In the genomic region with DNA sequence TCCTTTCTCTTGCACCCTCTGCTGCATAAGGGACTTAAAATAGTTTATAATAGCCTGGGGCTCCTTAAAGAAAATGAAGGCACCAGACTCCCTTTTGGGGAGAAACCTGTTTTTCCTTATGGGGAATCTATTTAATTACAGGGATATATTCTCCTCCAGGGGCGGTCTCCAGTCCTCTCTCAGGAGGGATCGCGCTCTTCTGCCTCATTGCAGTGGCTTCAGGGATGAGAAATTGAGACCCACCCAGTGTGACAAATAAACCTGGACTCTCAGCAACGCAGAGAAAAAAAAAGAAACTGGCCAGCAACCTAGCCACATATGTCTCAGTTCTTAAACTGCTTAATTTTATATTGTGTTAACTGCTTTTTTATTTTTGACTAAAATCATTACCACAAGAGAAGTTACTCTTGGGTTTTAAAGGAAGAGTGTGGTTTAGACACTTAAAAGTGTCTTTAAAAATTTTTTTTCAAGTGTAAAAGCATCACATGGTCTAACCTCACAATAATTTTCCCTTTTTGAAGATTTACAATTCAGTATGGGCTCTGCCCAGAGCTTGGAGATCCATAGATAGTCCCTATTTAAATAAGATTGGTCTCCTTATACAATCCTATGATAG, we compare ENCODE assay signal across 1 cellular context.
TF ChIP-seq lines count a peak whose summit lies in the region.

No MANE protein-coding gene starts in this region.

TF ChIP-seq in H1, 55 proteins besides CTCF, POLR2A, EP300 and RAD21:
- TF ChIP-seq KDM1A (IDR thresholded peaks at IDR 0.05; ENCODE audit: borderline replicate concordance, low read length) (no peak), CHD2 (IDR thresholded peaks at IDR 0.05; ENCODE audit: low read length) (no peak), RBBP5 (IDR thresholded peaks at IDR 0.05; ENCODE audit: borderline replicate concordance, low read depth, low read length) (no peak), SRF (IDR thresholded peaks at IDR 0.05; ENCODE audit: low read depth, low read length) (no peak), EGR1 (IDR thresholded peaks at IDR 0.05; ENCODE audit: borderline replicate concordance, low read depth, low read length) (no peak), POLR2AphosphoS5 (IDR thresholded peaks at IDR 0.05; ENCODE audit: low read depth, low read length) (no peak), GTF2F1 (IDR thresholded peaks at IDR 0.05; ENCODE audit: borderline replicate concordance, low read depth, low read length) (no peak), CBX5 (IDR thresholded peaks at IDR 0.05; ENCODE audit: low read depth, low read length) (no peak), NRF1 (IDR thresholded peaks at IDR 0.05; ENCODE audit: low read depth, low read length) (no peak), ASH2L (IDR thresholded peaks at IDR 0.05; ENCODE audit: low read length) (no peak), MAFK (IDR thresholded peaks at IDR 0.05; ENCODE audit: low read depth, low read length) (no peak), CBX8 (IDR thresholded peaks at IDR 0.05; ENCODE audit: borderline replicate concordance, low read depth, low read length) (no peak), EZH2 (IDR thresholded peaks at IDR 0.05; ENCODE audit: low read depth, low read length, severe bottlenecking) (no peak), CREB1 (IDR thresholded peaks at IDR 0.05) (no peak), RXRA (IDR thresholded peaks at IDR 0.05; ENCODE audit: insufficient read depth, low read depth, low read length) (no peak)
- TF ChIP-seq, protein P1, sequence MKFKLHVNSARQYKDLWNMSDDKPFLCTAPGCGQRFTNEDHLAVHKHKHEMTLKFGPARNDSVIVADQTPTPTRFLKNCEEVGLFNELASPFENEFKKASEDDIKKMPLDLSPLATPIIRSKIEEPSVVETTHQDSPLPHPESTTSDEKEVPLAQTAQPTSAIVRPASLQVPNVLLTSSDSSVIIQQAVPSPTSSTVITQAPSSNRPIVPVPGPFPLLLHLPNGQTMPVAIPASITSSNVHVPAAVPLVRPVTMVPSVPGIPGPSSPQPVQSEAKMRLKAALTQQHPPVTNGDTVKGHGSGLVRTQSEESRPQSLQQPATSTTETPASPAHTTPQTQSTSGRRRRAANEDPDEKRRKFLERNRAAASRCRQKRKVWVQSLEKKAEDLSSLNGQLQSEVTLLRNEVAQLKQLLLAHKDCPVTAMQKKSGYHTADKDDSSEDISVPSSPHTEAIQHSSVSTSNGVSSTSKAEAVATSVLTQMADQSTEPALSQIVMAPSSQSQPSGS (IDR thresholded peaks at IDR 0.05; ENCODE audit: low read length) = no peak
- TF ChIP-seq, protein P2, sequence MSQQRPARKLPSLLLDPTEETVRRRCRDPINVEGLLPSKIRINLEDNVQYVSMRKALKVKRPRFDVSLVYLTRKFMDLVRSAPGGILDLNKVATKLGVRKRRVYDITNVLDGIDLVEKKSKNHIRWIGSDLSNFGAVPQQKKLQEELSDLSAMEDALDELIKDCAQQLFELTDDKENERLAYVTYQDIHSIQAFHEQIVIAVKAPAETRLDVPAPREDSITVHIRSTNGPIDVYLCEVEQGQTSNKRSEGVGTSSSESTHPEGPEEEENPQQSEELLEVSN (IDR thresholded peaks at IDR 0.05) = no peak
TF ChIP-seq in H1: peak in this region for 0.
